27 cellular contexts compared by ENCODE assay signal in genomic region chr7:67438913-67439312, GRCh38.
DNase-seq lines count a peak whose midpoint lies in the region; ATAC-seq, FAIRE-seq and TF ChIP-seq lines count a peak whose summit lies in the region.
"Had no signal": no experiment of that assay in that cellular context is flagged by ENCODE, and none has a peak within 500 bp of the region (broad histone marks: within the 10 kb centered on the region; RNA-seq: fewer than 3 reads in every experiment).

No MANE protein-coding gene starts in this region.

- no peak overlapping the region for H3K4me3 ChIP-seq in HUES48 (ENCODE audit: low read depth, low read length)
- peak overlapping the region; percentile 8; the same call in 1 of the 2 replicates for H3K4me3 ChIP-seq in WERI-Rb-1 (ENCODE audit: low read depth, low read length)
- H3K4me3 ChIP-seq in iPS-20b (ENCODE audit: low read length): no peak overlapping the region
- H3K4me3 ChIP-seq in pancreas: no peak overlapping the region
- H3K4me3 ChIP-seq: SJCRH30 had no signal

- H3K4me1 ChIP-seq in HUES48 (ENCODE audit: control insufficient read depth, insufficient read depth, low read length): peaks cover 18% of the 10 kb centered on the region
- H3K4me1 ChIP-seq in iPS-20b (ENCODE audit: insufficient read depth, low read length): peaks cover 10% of the 10 kb centered on the region; the same call in 1 of the 2 replicates
- H3K4me1 ChIP-seq in pancreas: no peaks in the 10 kb centered on the region
- H3K4me1 ChIP-seq: BE2C, SJCRH30 had no signal

- H3K9ac ChIP-seq in HUES48 (ENCODE audit: low read depth, low read length): no peak overlapping the region
- peak overlapping the region; percentile 25; the same call in 1 of the 2 replicates for H3K9ac ChIP-seq in iPS-20b (ENCODE audit: low read depth, low read length)

- WGBS in pancreas, 2 donors: 40 to 44% methylated on average over 10 of the region's 10 CpGs

- DNase-seq in WERI-Rb-1: peak; percentile 11
- DNase-seq in posterior vena cava (ENCODE audit: low spot score): peak; percentile 69
- DNase-seq in dedifferentiated amniotic fluid mesenchymal stem cell (ENCODE audit: extremely low spot score): no peak
- no peak for DNase-seq in pancreas
- DNase-seq: CD4-positive, CD25-positive, alpha-beta regulatory T cell; EL; GF-D8; H7; HFFc6; KBM-7; MM.1S; NCI-H1048; NCI-H1417 treated with DMSO at 0.1 percent for 48 hours; NCI-H187; NCI-H2107; NCI-H345; NCI-H524 treated with DMSO at 0.1 percent for 48 hours; OCI-M1; SJCRH30 had no signal

- no peaks in the 10 kb centered on the region for H3K36me3 ChIP-seq in HUES48 (ENCODE audit: control insufficient read depth, insufficient read depth, low read length)
- H3K36me3 ChIP-seq in WERI-Rb-1: no peaks in the 10 kb centered on the region
- no peaks in the 10 kb centered on the region for H3K36me3 ChIP-seq in iPS-20b (ENCODE audit: insufficient read depth, low read depth, low read length)
- H3K36me3 ChIP-seq in pancreas: no peaks in the 10 kb centered on the region
- H3K36me3 ChIP-seq: BE2C, SJCRH30 had no signal

- H3K27me3 ChIP-seq in HUES48 (ENCODE audit: control insufficient read depth, insufficient read depth, low read length) (no peaks in the 10 kb centered on the region), WERI-Rb-1 (ENCODE audit: insufficient read depth, low read depth, severe bottlenecking) (no peaks in the 10 kb centered on the region), iPS-20b (ENCODE audit: insufficient read depth, low read length) (no peaks in the 10 kb centered on the region), pancreas (no peaks in the 10 kb centered on the region)
- H3K27me3 ChIP-seq: BE2C had no signal

- ATAC-seq in GM19452 (IDR thresholded peaks at IDR 0.05; ENCODE audit: unreplicated experiment) (no peak), GM19395 (IDR thresholded peaks at IDR 0.05; ENCODE audit: unreplicated experiment) (no peak), pancreas (no peak)
- ATAC-seq: HepG2 had no signal

- H3K27ac ChIP-seq in HUES48 (ENCODE audit: low read depth, low read length) (peak overlapping the region; percentile 68), WERI-Rb-1 (no peak overlapping the region), iPS-20b (ENCODE audit: low read length) (no peak overlapping the region), pancreas (no peak overlapping the region)
- H3K27ac ChIP-seq: SJCRH30 had no signal

- intact Hi-C loops in posterior vena cava (cut with DNase I): loop anchor here in 1 of 2 donors (5.0 kb wide), 1 partner anchor 1683 kb away; no protein-coding TSS in a partner anchor
- intact Hi-C loops in pancreas (cut with DNase I): no loop called here

- no peak for FAIRE-seq in pancreas (lab: Jason Lieb, UNC)
- FAIRE-seq: GM19239, HepG2, RCC 7860 had no signal

- no peaks in the 10 kb centered on the region; the same call in 1 of the 2 replicates for H3K9me3 ChIP-seq in HUES48 (ENCODE audit: control insufficient read depth, insufficient read depth, low read length)
- H3K9me3 ChIP-seq in WERI-Rb-1 (ENCODE audit: severe bottlenecking): peaks cover 3% of the 10 kb centered on the region
- H3K9me3 ChIP-seq in iPS-20b (ENCODE audit: insufficient read depth, low read depth, low read length): no peaks in the 10 kb centered on the region; the same call in 1 of the 2 replicates
- no peaks in the 10 kb centered on the region for H3K9me3 ChIP-seq in pancreas
- H3K9me3 ChIP-seq: BE2C, SJCRH30 had no signal

- TF ChIP-seq CTCF in WERI-Rb-1 (IDR thresholded peaks at IDR 0.05; ENCODE audit: low read depth, low read length): no peak
- no peak for TF ChIP-seq CTCF in pancreas (IDR thresholded peaks at IDR 0.05)

Comparison
In these comparisons a context has a peak if more than half of its experiments do, and no peak if none do; other contexts are left out.
1. DNase-seq: peak in WERI-Rb-1 (single experiment) and posterior vena cava (single experiment); none in dedifferentiated amniotic fluid mesenchymal stem cell (single experiment) and pancreas (0 of 6).